In the genomic region with DNA sequence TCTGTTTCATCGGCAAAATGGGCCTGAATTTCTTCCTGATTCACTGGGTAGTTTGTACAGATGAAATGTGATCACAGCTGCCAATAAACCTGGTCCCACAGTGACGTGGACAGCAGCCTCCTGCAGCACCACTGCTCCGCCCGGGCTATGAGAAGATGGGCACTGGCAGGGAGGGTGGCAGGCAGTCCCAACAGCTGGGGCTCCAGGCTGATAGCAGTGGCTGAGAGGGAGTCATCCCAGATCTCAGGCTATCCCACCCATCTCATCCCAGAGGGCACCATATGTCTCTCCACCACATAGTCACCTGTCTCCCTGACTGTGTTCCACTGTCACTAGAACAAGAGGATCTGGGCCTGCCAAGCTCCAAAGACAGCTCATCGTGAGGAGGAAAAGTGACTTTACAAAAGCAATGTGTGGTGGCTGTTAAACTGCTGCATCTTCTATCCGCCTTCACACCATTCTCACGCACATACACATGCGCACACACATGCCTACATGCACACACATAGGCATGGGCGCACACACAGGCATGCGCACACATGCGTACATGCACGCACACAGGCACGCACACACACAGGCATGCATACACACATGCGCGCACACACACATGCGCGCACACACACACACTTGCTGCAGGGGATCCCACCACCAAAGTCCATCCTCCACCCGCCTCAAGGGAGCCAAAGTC, we compare ENCODE assay signal across 23 cellular contexts. TPM values are rescaled to one million over a fixed set of nuclear protein-coding genes. Genes with fewer than 3 reads are reported as not detected.
DNase-seq lines count a peak whose midpoint lies in the region; ATAC-seq, FAIRE-seq and TF ChIP-seq lines count a peak whose summit lies in the region.
"Had no signal": no experiment of that assay in that cellular context is flagged by ENCODE, and none has a peak within 500 bp of the region (broad histone marks: within the 10 kb centered on the region; RNA-seq: fewer than 3 reads in every experiment).

No MANE protein-coding gene starts in this region.

- H4K20me1 ChIP-seq in GM12878 (ENCODE audit: control insufficient read depth, insufficient read depth) (no peaks in the 10 kb centered on the region), MM.1S (ENCODE audit: insufficient read depth, low read length) (no peaks in the 10 kb centered on the region)

- H3K79me2 ChIP-seq in GM12878 (ENCODE audit: control insufficient read depth, insufficient read depth, low read length) (no peaks in the 10 kb centered on the region), MM.1S (ENCODE audit: low read length) (no peaks in the 10 kb centered on the region)
- H3K79me2 ChIP-seq: parathyroid adenoma had no signal

- H3K4me2 ChIP-seq in GM12878 (ENCODE audit: control insufficient read depth, insufficient read depth) (no peak overlapping the region), MM.1S (ENCODE audit: low read depth, low read length) (no peak overlapping the region)

- intact Hi-C loops in GM12878 (cut with micrococcal nuclease; ENCODE audit: unreplicated experiment) = no loop called here
- intact Hi-C loops in mucosa of descending colon (cut with DNase I, micrococcal nuclease) = no loop called here
- intact Hi-C loops in spleen (cut with DNase I; ENCODE audit: low total_unique reads) = no loop called here

- in situ Hi-C loops in GM12878 (cut with MboI) = loop anchor here (25.0 kb wide), 1 partner anchor 1269 kb away; no protein-coding TSS in a partner anchor

- H3K4me3 ChIP-seq in GM12878 = no peak overlapping the region
- H3K4me3 ChIP-seq in mucosa of descending colon = no peak overlapping the region
- no peak overlapping the region for H3K4me3 ChIP-seq in spleen
- H3K4me3 ChIP-seq in MM.1S (ENCODE audit: low read length) = no peak overlapping the region
- H3K4me3 ChIP-seq: body of pancreas, thyroid gland had no signal

- CTCF ChIA-PET in GM12878 (lab: Yijun Ruan, JAX) = no interaction called here

- FAIRE-seq in GM12878 (lab: Jason Lieb, UNC) = no peak
- FAIRE-seq: colon, GM19239, small intestine had no signal

- no peaks in the 10 kb centered on the region for H3K4me1 ChIP-seq in GM12878 (ENCODE audit: control insufficient read depth, insufficient read depth, low read length)
- no peaks in the 10 kb centered on the region for H3K4me1 ChIP-seq in mucosa of descending colon (ENCODE audit: low read depth)
- peaks cover 0 to 24% (median 2%) of the 10 kb centered on the region in 6 donors for H3K4me1 ChIP-seq in spleen
- no peaks in the 10 kb centered on the region for H3K4me1 ChIP-seq in MM.1S (ENCODE audit: low read length)
- H3K4me1 ChIP-seq: body of pancreas, parathyroid adenoma had no signal

- H3K9me3 ChIP-seq in GM12878 (replicated peaks; ENCODE audit: control insufficient read depth, insufficient read depth, low read length) = no peaks in the 10 kb centered on the region
- no peaks in the 10 kb centered on the region for H3K9me3 ChIP-seq in mucosa of descending colon
- H3K9me3 ChIP-seq in spleen = peaks cover 0 to 18% (median 11%) of the 10 kb centered on the region in 8 donors
- H3K9me3 ChIP-seq in MM.1S (replicated peaks; ENCODE audit: insufficient read depth, low read length) = no peaks in the 10 kb centered on the region
- H3K9me3 ChIP-seq: thyroid gland had no signal

- ATAC-seq in GM12878 (no peak), mucosa of descending colon (no peak), GM21786 (IDR thresholded peaks at IDR 0.05; ENCODE audit: unreplicated experiment) (no peak)
- ATAC-seq: activated naive CD8-positive, alpha-beta T cell treated with anti-CD3 and anti-CD28 coated beads, Interleukin-2, amount 50 U/mL, for 24 hours; body of pancreas; stimulated activated naive B cell treated with anti-CD40 and anti-IgM and Interleukin-4, amounts not matched to agents 10 μg/mL and 1 μg/mL and 100 μg/mL, for 72 hours had no signal

- TF ChIP-seq EP300 in GM12878 (IDR thresholded peaks at IDR 0.05; ENCODE audit: borderline replicate concordance in 1 of 2, control insufficient read depth in 1 of 2, low read depth in 2 of 2, low read length in 2 of 2) = no peak

- no peaks in the 10 kb centered on the region for H3K9me2 ChIP-seq in MM.1S (replicated peaks; ENCODE audit: insufficient read depth, low read length)

- SMC1A ChIA-PET in GM12878 (lab: Charles Lee; ENCODE audit: uncharacterized antibody, unreplicated experiment) = no interaction called here

- 60% methylated on average over 18 of the region's 18 CpGs for WGBS in GM12878 (ENCODE audit: insufficient coverage, insufficient replicate concordance, low lambda C conversion rate, missing lambda C conversion rate)
- WGBS in spleen, 5 donors = 85 to 92% (median 88%) methylated on average over 16 to 18 of the region's 18 CpGs

- H3K36me3 ChIP-seq in GM12878 (ENCODE audit: control insufficient read depth in 2 of 2, insufficient read depth in 2 of 2, low read length in 1 of 2) (no peaks in the 10 kb centered on the region), mucosa of descending colon (ENCODE audit: low read depth) (no peaks in the 10 kb centered on the region), spleen (peaks cover 0 to 9% (median 0%) of the 10 kb centered on the region in 6 donors), MM.1S (replicated peaks; ENCODE audit: insufficient read depth, low read length) (no peaks in the 10 kb centered on the region)
- H3K36me3 ChIP-seq: thyroid gland had no signal

- no peak for TF ChIP-seq POLR2A in GM12878 (IDR thresholded peaks at IDR 0.05; ENCODE audit: low read depth, low read length)
- TF ChIP-seq POLR2A in spleen (IDR thresholded peaks at IDR 0.05) = no peak

- H3K27me3 ChIP-seq in GM12878 (replicated peaks in 1 of 2; ENCODE audit: control insufficient read depth in 2 of 2, insufficient read depth in 2 of 2, low read length in 1 of 2) (no peaks in the 10 kb centered on the region), spleen (replicated peaks in 1 of 7) (peaks cover 0 to 9% (median 0%) of the 10 kb centered on the region in 7 donors), MM.1S (replicated peaks; ENCODE audit: insufficient read depth, low read length) (no peaks in the 10 kb centered on the region)
- H3K27me3 ChIP-seq: body of pancreas, thyroid gland had no signal

- H3F3A ChIP-seq in MM.1S (ENCODE audit: insufficient read depth, low read length) = no peaks in the 10 kb centered on the region

- RAD21 ChIA-PET in GM12878 (lab: Charles Lee; ENCODE audit: unreplicated experiment) = no interaction called here

- DNase-seq in LHCN-M2 (ENCODE audit: low read depth) = peak; percentile 16
- no peak for DNase-seq in GM12878 (ENCODE audit: low read depth, low spot score)
- peak in 2 of 3 donors; percentile 9 to 14 for DNase-seq in mucosa of descending colon
- DNase-seq in spleen = peak; percentile 56
- DNase-seq in DMS79 treated with DMSO at 0.1 percent for 48 hours (lab: John Stamatoyannopoulos, UW) = no peak
- no peak for DNase-seq in MM.1S
- no peak for DNase-seq in cerebellar cortex (ENCODE audit: low spot score)
- DNase-seq: activated CD4-positive, alpha-beta T cell treated with anti-CD3 and anti-CD28 coated beads, Interleukin-2, amount 50 U/mL, for 4 hours; activated CD8-positive, alpha-beta memory T cell treated with anti-CD3 and anti-CD28 coated beads, Interleukin-2, amount 50 U/mL, for 48 hours; activated effector memory CD4-positive, alpha-beta T cell treated with anti-CD3 and anti-CD28 coated beads, Interleukin-2, amount 50 U/mL, for 16 hours; activated naive CD8-positive, alpha-beta T cell treated with anti-CD3 and anti-CD28 coated beads, Interleukin-2, amount 50 U/mL, for 24 hours; body of pancreas; NCI-H1417; NCI-H748 treated with DMSO at 0.1 percent for 48 hours; small intestine; stimulated activated naive B cell treated with anti-CD40 and anti-IgM and Interleukin-4, amounts not matched to agents 10 μg/mL and 1 μg/mL and 100 μg/mL, for 72 hours; thyroid gland had no signal

- POLR2A ChIA-PET in GM12878 (lab: Charles Lee) = no interaction called here

- BruUV-seq in GM12878 (replicated peaks; lab: Mats Ljungman, UMichigan) = no TSS peak

- no peak overlapping the region for H3K9ac ChIP-seq in GM12878 (ENCODE audit: control insufficient read depth, insufficient read depth, low read length)
- no peak overlapping the region for H3K9ac ChIP-seq in MM.1S (ENCODE audit: low read length)
- H3K9ac ChIP-seq: parathyroid adenoma had no signal

- no peak for TF ChIP-seq RAD21 in GM12878 (IDR thresholded peaks at IDR 0.05; ENCODE audit: insufficient read depth, low read depth, low read length)

- H3K27ac ChIP-seq in GM12878 (ENCODE audit: control insufficient read depth, insufficient read depth) (no peak overlapping the region), spleen (no peak overlapping the region), MM.1S (ENCODE audit: low read length) (no peak overlapping the region)
- H3K27ac ChIP-seq: body of pancreas, parathyroid adenoma, RWPE1, thyroid gland had no signal

- TF ChIP-seq CTCF in GM12878 (IDR thresholded peaks at IDR 0.05 in 2 of 3, conservative IDR thresholded peaks at IDR 0.05 in 1 of 3; ENCODE audit: control insufficient read depth in 2 of 3, extremely low read depth in 1 of 3, insufficient read depth in 1 of 3, low read depth in 3 of 3, low read length in 3 of 3) = no peak
- TF ChIP-seq CTCF in mucosa of descending colon (IDR thresholded peaks at IDR 0.05) = no peak
- TF ChIP-seq CTCF in spleen (IDR thresholded peaks at IDR 0.05 in 8 of 11, conservative IDR thresholded peaks at IDR 0.05 in 3 of 11) = no peak
- no peak for TF ChIP-seq CTCF in MM.1S (IDR thresholded peaks at IDR 0.05; ENCODE audit: low read length)

- H2AFZ ChIP-seq in GM12878 (ENCODE audit: control insufficient read depth, low read depth, low read length) = no peak overlapping the region
- no peak overlapping the region for H2AFZ ChIP-seq in MM.1S (ENCODE audit: low read length)
- H2AFZ ChIP-seq: parathyroid adenoma had no signal

RNA-seq across cellular contexts. Expression of a gene that starts 46.2 kb away (rescaled TPM):
- total RNA-seq in LHCN-M2 (2014; rRNA removed) (1.7 TPM in 1 of 2 replicates, not detected in the other), GM12878 (2014; rRNA removed) (not detected in 2 replicates), GM12878 (2014; rRNA removed; fragmentation: Illumina TruSeq; extraction: Trizol) (not detected in 2 replicates), GM12878 (2021) (0.13 TPM in 1 of 2 replicates, not detected in the other), mucosa of descending colon (10 to 100 TPM in 2 of 3 donors, 1 to 10 TPM in 1; 2.8 to 88.4 (median 10.6) TPM), spleen (1 to 10 TPM in 5 of 7 donors, under 1 TPM in 2; 0.37 to 3.1 (median 1.1) TPM)
- 0.02 TPM for polyA plus RNA-seq in LHCN-M2 (2012)
- total RNA-seq in GM12878 (2013; cell fraction: nucleolus; rRNA removed) = not detected in 2 replicates
- polyA plus RNA-seq in GM12878 (2011; ENCODE audit: low read depth) = not detected
- polyA plus RNA-seq in GM12878 (2011; rRNA removed) (not detected in 2 replicates), GM12878 (2014; fragmentation: Illumina TruSeq; extraction: Trizol) (not detected in 2 replicates), GM12878 (2014; fragmentation: Nextera tagmentation; extraction: Ambion mirVana) (not detected), GM12878 (2014; rRNA removed) (not detected in 2 replicates), GM12878 (2016; fragmentation: Nextera tagmentation; extraction: Ambion mirVana) (not detected), spleen (1 to 10 TPM in 2 of 3 donors, under 1 TPM in 1; 0.59 to 2.6 (median 2.0) TPM)
- polyA plus RNA-seq in GM12878 (2011; cell fraction: cytosol; rRNA removed) = under 0.01 TPM in 1 of 2 replicates, not detected in the other
- not detected in 2 replicates for polyA plus RNA-seq in GM12878 (2011; cell fraction: nucleus; rRNA removed)
- polyA plus RNA-seq in GM12878 (2012) = 0.01 TPM in 1 of 2 replicates, not detected in the other
- not detected in 2 replicates for polyA minus RNA-seq in GM12878 (2011; rRNA and poly(A)+ RNA removed)
- polyA minus RNA-seq in GM12878 (2011; cell fraction: cytosol; rRNA and poly(A)+ RNA removed) = not detected in 2 replicates
- not detected in 2 replicates for polyA minus RNA-seq in GM12878 (2011; cell fraction: nucleus; rRNA and poly(A)+ RNA removed)
- total RNA-seq: Daoy had no signal

Comparison
In these comparisons a context has a peak if more than half of its experiments do, and no peak if none do; other contexts are left out.
1. DNase-seq: peak in LHCN-M2 (single experiment), mucosa of descending colon (2 of 3) and spleen (single experiment); none in GM12878 (single experiment), DMS79 treated with DMSO at 0.1 percent for 48 hours (single experiment), MM.1S (single experiment) and cerebellar cortex (single experiment).